Comparison of ENCODE assay signal across 12 cellular contexts in the genomic region with DNA sequence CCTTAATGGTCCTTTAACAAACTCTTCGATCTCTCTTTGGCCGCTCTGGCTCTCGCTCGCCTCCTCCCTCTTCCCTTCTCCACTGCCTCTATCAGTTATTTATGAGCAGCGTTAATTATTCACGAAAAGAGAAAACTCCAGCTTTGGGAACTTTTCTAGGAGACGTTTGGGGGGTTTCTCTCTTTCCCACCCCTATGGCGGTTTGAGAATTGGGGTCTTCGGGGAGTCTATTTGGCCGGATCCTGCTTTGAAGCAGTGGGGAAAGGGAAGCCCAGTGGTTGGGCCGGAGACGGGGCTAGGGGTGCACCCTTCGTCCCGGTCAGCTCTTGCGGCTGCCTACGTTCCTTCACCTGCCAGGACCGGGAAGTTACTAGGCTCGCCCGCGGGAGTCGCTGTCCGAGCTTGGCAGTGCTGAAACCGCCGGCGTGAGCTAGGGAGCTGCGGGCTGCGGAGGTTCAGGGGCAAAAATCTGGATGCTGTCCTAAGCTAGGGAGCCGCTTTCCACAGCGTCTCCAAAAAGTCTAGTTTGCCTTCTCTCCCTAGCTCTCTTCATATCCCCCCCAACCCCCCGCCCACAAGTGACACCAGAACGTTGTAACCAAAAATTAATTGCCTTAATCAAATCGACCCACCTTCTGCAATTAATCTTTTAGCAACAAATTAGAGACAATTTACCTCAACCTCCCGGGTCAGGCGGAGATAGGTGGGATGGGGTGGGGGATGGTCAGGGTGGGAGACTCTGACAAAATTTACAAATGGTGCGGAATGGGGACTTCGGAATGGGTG. TPM values are rescaled to one million over a fixed set of nuclear protein-coding genes. Genes with fewer than 3 reads are reported as not detected.
DNase-seq lines count a peak whose midpoint lies in the region; ATAC-seq and TF ChIP-seq lines count a peak whose summit lies in the region.
"Had no signal": no experiment of that assay in that cellular context is flagged by ENCODE, and none has a peak within 500 bp of the region (broad histone marks: within the 10 kb centered on the region; RNA-seq: fewer than 3 reads in every experiment).

No MANE protein-coding gene starts in this region.

- in situ Hi-C loops in SK-MEL-5 (cut with HindIII; ENCODE audit: low pct_unique_long_range_greater_than_20kb, low sequenced_read_pairs), result no loop called here

- no peaks in the 10 kb centered on the region for H3K9me3 Mint-ChIP-seq in progenitor cell of endocrine pancreas (ENCODE audit: low read depth)

- peak; percentile 25 to 64 for DNase-seq in NCI-H524 (lab: John Stamatoyannopoulos, UW)
- DNase-seq in NCI-H524 treated with DMSO at 0.1 percent for 48 hours (lab: John Stamatoyannopoulos, UW), result no peak
- peak; percentile 22 for DNase-seq in SK-MEL-5 (ENCODE audit: low read depth, low spot score)
- DNase-seq in fibroblast of peridontal ligament (ENCODE audit: extremely low read depth), result peak; percentile 5
- peak; percentile 86 for DNase-seq in progenitor cell of endocrine pancreas (ENCODE audit: low spot score, unreplicated experiment)
- DNase-seq in superior temporal gyrus (ENCODE audit: extremely low spot score), result no peak
- DNase-seq in NCI-H187 (lab: John Stamatoyannopoulos, UW), result no peak
- DNase-seq: esophagus squamous epithelium, spleen had no signal

- peak; percentile 16 for TF ChIP-seq CTCF in progenitor cell of endocrine pancreas (IDR thresholded peaks at IDR 0.05; ENCODE audit: unreplicated experiment)

- H3K4me3 Mint-ChIP-seq in progenitor cell of endocrine pancreas (ENCODE audit: low read depth), result no peak overlapping the region

- H3K27ac Mint-ChIP-seq in progenitor cell of endocrine pancreas, result no peak overlapping the region

- peaks cover 2% of the 10 kb centered on the region for H3K4me1 Mint-ChIP-seq in progenitor cell of endocrine pancreas (ENCODE audit: low read depth)

- no peak for ATAC-seq in GM18867 (IDR thresholded peaks at IDR 0.05; ENCODE audit: unreplicated experiment)
- ATAC-seq: activated CD4-positive, CD25-positive, alpha-beta regulatory T cell treated with anti-CD3 and anti-CD28 coated beads, Interleukin-2, amount 50 U/mL, for 24 hours had no signal

- H3K27me3 Mint-ChIP-seq in progenitor cell of endocrine pancreas, result peaks cover 97% of the 10 kb centered on the region

- H3K36me3 Mint-ChIP-seq in progenitor cell of endocrine pancreas (ENCODE audit: insufficient read depth), result peaks cover 2% of the 10 kb centered on the region

RNA-seq across cellular contexts. Expression of a gene that starts 8.9 kb away (rescaled TPM):
- not detected in 2 replicates for total RNA-seq in SK-MEL-5 (2014; rRNA removed; shearing (Covaris generic))
- polyA plus RNA-seq in SK-MEL-5 (2015; cell fraction: cytosol; rRNA removed), result not detected in 2 replicates
- polyA plus RNA-seq in SK-MEL-5 (2015; cell fraction: nucleus; rRNA removed), result not detected in 2 replicates
- total RNA-seq in progenitor cell of endocrine pancreas, result not detected in 2 replicates
- total RNA-seq: esophagus squamous epithelium, spleen had no signal
- polyA plus RNA-seq: AG04450, spleen had no signal

Comparison
In these comparisons a context has a peak if more than half of its experiments do, and no peak if none do; other contexts are left out.
1. DNase-seq: peak in NCI-H524 (2 of 2), SK-MEL-5 (single experiment), fibroblast of peridontal ligament (single experiment) and progenitor cell of endocrine pancreas (single experiment); none in NCI-H524 treated with DMSO at 0.1 percent for 48 hours (single experiment), superior temporal gyrus (single experiment) and NCI-H187 (0 of 2).